Comparison of ENCODE assay signal across 18 cellular contexts in the genomic region with DNA sequence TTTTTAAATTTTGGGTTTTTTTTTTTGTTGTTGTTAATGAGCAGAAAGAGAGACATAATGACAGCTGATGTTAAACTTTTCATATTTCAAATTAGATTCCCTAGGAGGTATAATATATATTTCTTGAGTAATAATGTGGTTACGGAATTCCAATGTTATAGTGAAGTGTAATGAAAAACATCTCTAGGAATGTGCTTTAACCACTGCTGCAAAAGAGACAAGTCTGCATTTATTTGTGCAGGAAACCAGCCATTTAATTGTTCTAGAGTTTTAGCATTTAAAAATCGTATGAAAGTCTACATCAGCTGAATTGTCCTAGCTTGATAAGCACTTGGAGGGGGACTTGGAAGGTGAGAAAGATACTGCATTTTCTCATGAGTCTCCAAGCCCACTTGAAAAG. TPM values are rescaled to one million over a fixed set of nuclear protein-coding genes. Genes with fewer than 3 reads are reported as not detected.
DNase-seq lines count a peak whose midpoint lies in the region; TF ChIP-seq lines count a peak whose summit lies in the region.
"Had no signal": no experiment of that assay in that cellular context is flagged by ENCODE, and none has a peak within 500 bp of the region (broad histone marks: within the 10 kb centered on the region; RNA-seq: fewer than 3 reads in every experiment).

No MANE protein-coding gene starts in this region.

- H3K4me2 ChIP-seq in SK-N-SH (no peak overlapping the region), skeletal muscle satellite cell (ENCODE audit: low read length) (peak overlapping the region; percentile 62)
- H3K4me2 ChIP-seq: GM23338 had no signal

- no peaks in the 10 kb centered on the region for H4K20me1 ChIP-seq in SK-N-SH (ENCODE audit: insufficient read depth)

- H3K4me1 ChIP-seq in SK-N-SH (ENCODE audit: control insufficient read depth in 1 of 2, insufficient read depth in 2 of 2, low read depth in 1 of 2, low read length in 1 of 2) (peaks cover 0 to 4% of the 10 kb centered on the region in 2 experiments; a peak in 1 of 4 replicates), endodermal cell (ENCODE audit: control insufficient read depth, insufficient read depth, low read length) (peaks cover 8% of the 10 kb centered on the region), skeletal muscle satellite cell (ENCODE audit: control insufficient read depth, insufficient read depth, low read length) (peaks cover 23% of the 10 kb centered on the region)
- H3K4me1 ChIP-seq: Caco-2 had no signal

- H3K4me1 Mint-ChIP-seq in endodermal cell, result peaks cover 15% of the 10 kb centered on the region

- H3K27me3 ChIP-seq in SK-N-SH (ENCODE audit: insufficient read depth) (no peaks in the 10 kb centered on the region), endodermal cell (ENCODE audit: control insufficient read depth, insufficient read depth, low read length, poor library complexity, severe bottlenecking) (peaks cover 9% of the 10 kb centered on the region), skeletal muscle satellite cell (ENCODE audit: control insufficient read depth, insufficient read depth, low read length) (no peaks in the 10 kb centered on the region)

- no peak for TF ChIP-seq EP300 in SK-N-SH (IDR thresholded peaks at IDR 0.05; ENCODE audit: borderline replicate concordance in 1 of 2, low read depth in 1 of 2, low read length in 1 of 2)

- WGBS in SK-N-SH (ENCODE audit: low lambda C conversion rate), result 36% methylated on average over 2 of the region's 2 CpGs
- 74 to 90% methylated on average over 1 to 2 of the region's 2 CpGs for WGBS in endodermal cell (ENCODE audit: insufficient coverage in 1 of 2, insufficient read length in 1 of 2), 2 experiments

- DNase-seq in AG10803 (ENCODE audit: low read depth) (peak; percentile 27), SK-N-SH (no peak), endodermal cell (no peak), coronary artery (ENCODE audit: low spot score) (no peak), iPS-NIHi7 (ENCODE audit: extremely low spot score) (no peak)
- no peak for DNase-seq in activated CD8-positive, alpha-beta memory T cell treated with anti-CD3 and anti-CD28 coated beads, Interleukin-2, amount 50 U/mL, for 4 hours
- DNase-seq: AML-193; Caco-2; CD4-positive, alpha-beta T cell; GDM1; HCEC 1CT had no signal

- H3K4me3 Mint-ChIP-seq in endodermal cell, result no peak overlapping the region
- H3K4me3 Mint-ChIP-seq: CD4-positive, alpha-beta T cell; GM23338 had no signal

- H3K9me2 ChIP-seq in SK-N-SH, result no peaks in the 10 kb centered on the region

- H3K27ac Mint-ChIP-seq in endodermal cell, result peak overlapping the region; percentile 46
- H3K27ac Mint-ChIP-seq: CD4-positive, alpha-beta T cell; GM23338 had no signal

- H3K36me3 Mint-ChIP-seq in endodermal cell (ENCODE audit: low read depth), result no peaks in the 10 kb centered on the region

- H3K9ac ChIP-seq in SK-N-SH (no peak overlapping the region), endodermal cell (ENCODE audit: extremely low read depth, low read length, poor library complexity, severe bottlenecking) (no peak overlapping the region), skeletal muscle satellite cell (ENCODE audit: low read depth, low read length) (no peak overlapping the region)

- peaks cover 0 to 8% of the 10 kb centered on the region in 2 experiments for H3K36me3 ChIP-seq in SK-N-SH (replicated peaks in 1 of 2; ENCODE audit: control insufficient read depth in 1 of 2, insufficient read depth in 2 of 2, low read length in 1 of 2)
- H3K36me3 ChIP-seq in endodermal cell (ENCODE audit: control insufficient read depth, insufficient read depth, low read length), result no peaks in the 10 kb centered on the region
- H3K36me3 ChIP-seq in skeletal muscle satellite cell (ENCODE audit: insufficient read depth, low read length), result no peaks in the 10 kb centered on the region

- no peak overlapping the region for H3K4me3 ChIP-seq in AG10803 (ENCODE audit: low read length)
- no peak overlapping the region for H3K4me3 ChIP-seq in SK-N-SH (ENCODE audit: low read depth in 2 of 2, low read length in 1 of 2)
- no peak overlapping the region for H3K4me3 ChIP-seq in endodermal cell (ENCODE audit: low read length)
- no peak overlapping the region for H3K4me3 ChIP-seq in skeletal muscle satellite cell (ENCODE audit: low read length)
- H3K4me3 ChIP-seq in coronary artery, result no peak overlapping the region
- H3K4me3 ChIP-seq: GM23338 had no signal

- no peak for TF ChIP-seq RAD21 in SK-N-SH (IDR thresholded peaks at IDR 0.05; ENCODE audit: low read length)

- H3K27ac ChIP-seq in SK-N-SH (ENCODE audit: low read depth in 2 of 2, low read length in 1 of 2), result no peak overlapping the region
- H3K27ac ChIP-seq in endodermal cell (ENCODE audit: low read depth, low read length), result no peak overlapping the region
- no peak overlapping the region for H3K27ac ChIP-seq in coronary artery
- H3K27ac ChIP-seq: C4-2B, HL-60 had no signal

- H3K27me3 Mint-ChIP-seq in endodermal cell (ENCODE audit: insufficient read depth), result peaks cover 5% of the 10 kb centered on the region
- H3K27me3 Mint-ChIP-seq: CD4-positive, alpha-beta T cell had no signal

- H3K9me3 ChIP-seq in SK-N-SH (no peaks in the 10 kb centered on the region), endodermal cell (ENCODE audit: control insufficient read depth, low read length) (no peaks in the 10 kb centered on the region), skeletal muscle satellite cell (replicated peaks; ENCODE audit: low read length) (no peaks in the 10 kb centered on the region)

- H2AFZ ChIP-seq in SK-N-SH (ENCODE audit: low read depth), result no peak overlapping the region
- H2AFZ ChIP-seq: GM23338 had no signal

- TF ChIP-seq CTCF in AG10803 (conservative IDR thresholded peaks at IDR 0.05; ENCODE audit: low read length) (no peak), SK-N-SH (IDR thresholded peaks at IDR 0.05) (no peak), endodermal cell (conservative IDR thresholded peaks at IDR 0.05) (no peak), coronary artery (IDR thresholded peaks at IDR 0.05) (no peak)

- H3F3A ChIP-seq in SK-N-SH (replicated peaks; ENCODE audit: insufficient read depth), result peaks cover 8% of the 10 kb centered on the region

- POLR2A ChIA-PET in SK-N-SH (lab: Yijun Ruan, JAX), result no interaction called here

- no peaks in the 10 kb centered on the region for H3K79me2 ChIP-seq in SK-N-SH (ENCODE audit: insufficient read depth)

- CTCF ChIA-PET in SK-N-SH (lab: Yijun Ruan, JAX), result interaction anchor here (1.2 kb wide), 1 partner anchor 142 kb away, joined by 3 read pairs; no protein-coding TSS in a partner anchor

- peaks cover 3% of the 10 kb centered on the region for H3K9me3 Mint-ChIP-seq in endodermal cell
- H3K9me3 Mint-ChIP-seq: CD4-positive, alpha-beta T cell; GM23338 had no signal

TF ChIP-seq in SK-N-SH, 30 proteins besides CTCF, POLR2A, EP300 and RAD21:
- TF ChIP-seq RXRA (IDR thresholded peaks at IDR 0.05; ENCODE audit: borderline replicate concordance, low read depth), result no peak
- 0 out of 2 replicates have a peak, but pooled peaks have one; percentile 11 for TF ChIP-seq TCF12 (IDR thresholded peaks at IDR 0.05)

RNA-seq across cellular contexts. Expression of a gene that starts 14.3 kb away (rescaled TPM):
- polyA plus RNA-seq in SK-N-SH (2012; rRNA removed), result not detected in 2 replicates
- not detected in 2 replicates for polyA plus RNA-seq in SK-N-SH (2012; cell fraction: cytosol; rRNA removed)
- 0.01 TPM in 1 of 2 replicates, not detected in the other for polyA plus RNA-seq in SK-N-SH (2012; cell fraction: nucleus; rRNA removed)
- not detected for total RNA-seq in endodermal cell
- 0.04 TPM for polyA plus RNA-seq in endodermal cell (2013, experiment 1 of 2)
- not detected for polyA plus RNA-seq in endodermal cell (2013, experiment 2 of 2)
- total RNA-seq in skeletal muscle satellite cell (2012; rRNA removed), result not detected in 2 replicates
- total RNA-seq: A172; CD4-positive, alpha-beta T cell; GM23338; HT1080 had no signal
- polyA plus RNA-seq: BJ had no signal

RNA-seq across cellular contexts. Expression of a gene that starts 44.4 kb away (rescaled TPM):
- polyA plus RNA-seq in SK-N-SH (2012; rRNA removed), result 0.46 and 0.65 TPM in 2 replicates
- 0.32 and 0.56 TPM in 2 replicates for polyA plus RNA-seq in SK-N-SH (2012; cell fraction: cytosol; rRNA removed)
- 0.20 and 0.29 TPM in 2 replicates for polyA plus RNA-seq in SK-N-SH (2012; cell fraction: nucleus; rRNA removed)
- total RNA-seq in endodermal cell, result not detected
- polyA plus RNA-seq in endodermal cell (2013, experiment 1 of 2), result not detected
- not detected for polyA plus RNA-seq in endodermal cell (2013, experiment 2 of 2)
- 0.22 TPM in 1 of 2 replicates, not detected in the other for total RNA-seq in skeletal muscle satellite cell (2012; rRNA removed)
- total RNA-seq: A172; CD4-positive, alpha-beta T cell; GM23338 had no signal
- polyA plus RNA-seq: BJ, GM23338 had no signal
